ENCODE assay signal across 1 cellular context in genomic region chr3:172391592-172392302, GRCh38.
TF ChIP-seq lines count a peak whose summit lies in the region.

No MANE protein-coding gene starts in this region.

TF ChIP-seq in K562, 482 proteins besides CTCF, POLR2A, EP300 and RAD21 (continued from another document and continues in another):
- no peak for TF ChIP-seq IRF9 (tag; IDR thresholded peaks at IDR 0.05)
- no peak for TF ChIP-seq U2AF1 (optimal IDR thresholded peaks at IDR 0.05; ENCODE audit: low read depth, low read length)
- TF ChIP-seq ZNF830 (CRISPR knock-in tag; IDR thresholded peaks at IDR 0.05) = no peak
- TF ChIP-seq SETDB1 (IDR thresholded peaks at IDR 0.05; ENCODE audit: low read length) = no peak
- TF ChIP-seq ZBTB34 (CRISPR knock-in tag; IDR thresholded peaks at IDR 0.05) = no peak
- peak; percentile 72 for TF ChIP-seq NFE2 (IDR thresholded peaks at IDR 0.05; ENCODE audit: low read depth)
- TF ChIP-seq ZC3H4 (CRISPR knock-in tag; IDR thresholded peaks at IDR 0.05; ENCODE audit: borderline replicate concordance) = no peak
- TF ChIP-seq CXXC5 (CRISPR knock-in tag; IDR thresholded peaks at IDR 0.05) = no peak
- peak; percentile 10; the same call in 1 of the 2 replicates for TF ChIP-seq MAFF (IDR thresholded peaks at IDR 0.05; ENCODE audit: low read length)
- no peak for TF ChIP-seq ZBTB8A (IDR thresholded peaks at IDR 0.05; ENCODE audit: partially characterized antibody)
- TF ChIP-seq SMARCA4 (IDR thresholded peaks at IDR 0.05) = peak; percentile 75
- TF ChIP-seq STAG1 (CRISPR knock-in tag; IDR thresholded peaks at IDR 0.05; ENCODE audit: borderline replicate concordance) = no peak
- TF ChIP-seq PREB (CRISPR knock-in tag; IDR thresholded peaks at IDR 0.05) = no peak
- no peak for TF ChIP-seq ILF3 (IDR thresholded peaks at IDR 0.05; ENCODE audit: borderline replicate concordance)
- no peak for TF ChIP-seq ZNF512 (tag; IDR thresholded peaks at IDR 0.05)
- peak; percentile 78 for TF ChIP-seq MTA2 (IDR thresholded peaks at IDR 0.05; ENCODE audit: low read depth)
- no peak for TF ChIP-seq TCFL5 (CRISPR knock-in tag; conservative IDR thresholded peaks at IDR 0.05)
- no peak for TF ChIP-seq CHD4 (IDR thresholded peaks at IDR 0.05; ENCODE audit: insufficient read depth, insufficient replicate concordance, low read depth, low read length, poor library complexity, severe bottlenecking)
- peak; percentile 49 for TF ChIP-seq NFIC (IDR thresholded peaks at IDR 0.05)
- no peak for TF ChIP-seq PHTF2 (CRISPR knock-in tag; IDR thresholded peaks at IDR 0.05)
- TF ChIP-seq MYBL2 (IDR thresholded peaks at IDR 0.05; ENCODE audit: low read depth) = no peak
- no peak for TF ChIP-seq MYBL2 (CRISPR knock-in tag; IDR thresholded peaks at IDR 0.05; ENCODE audit: borderline replicate concordance)
- TF ChIP-seq NCOA1 (IDR thresholded peaks at IDR 0.05; ENCODE audit: low read depth) = peak; percentile 61; the same call in 1 of the 2 replicates
- no peak for TF ChIP-seq ZNF518B (CRISPR knock-in tag; IDR thresholded peaks at IDR 0.05)
- no peak for TF ChIP-seq HNRNPUL1 (IDR thresholded peaks at IDR 0.05; ENCODE audit: low read length)
- no peak for TF ChIP-seq ZNF3 (CRISPR knock-in tag; IDR thresholded peaks at IDR 0.05)
- no peak for TF ChIP-seq HNRNPLL (IDR thresholded peaks at IDR 0.05; ENCODE audit: low read depth, low read length, poor library complexity, severe bottlenecking)
- TF ChIP-seq ATF6 (CRISPR knock-in tag; IDR thresholded peaks at IDR 0.05) = no peak
- TF ChIP-seq ILK (tag; IDR thresholded peaks at IDR 0.05; ENCODE audit: borderline replicate concordance, low read depth) = no peak
- no peak for TF ChIP-seq TFAM (CRISPR knock-in tag; conservative IDR thresholded peaks at IDR 0.05)
- no peak for TF ChIP-seq ELF2 (CRISPR knock-in tag; IDR thresholded peaks at IDR 0.05)
- no peak for TF ChIP-seq ZBTB12 (CRISPR knock-in tag; IDR thresholded peaks at IDR 0.05)
- no peak for TF ChIP-seq SRSF3 (IDR thresholded peaks at IDR 0.05; ENCODE audit: insufficient read depth, low read length)
- no peak for TF ChIP-seq FOXK2 (conservative IDR thresholded peaks at IDR 0.05 in 1 of 2, IDR thresholded peaks at IDR 0.05 in 1 of 2; ENCODE audit: low read depth in 2 of 2)
- no peak for TF ChIP-seq ZNF444 (CRISPR knock-in tag; IDR thresholded peaks at IDR 0.05)
- no peak for TF ChIP-seq ZNF561 (CRISPR knock-in tag; conservative IDR thresholded peaks at IDR 0.05)
- no peak for TF ChIP-seq CREM (IDR thresholded peaks at IDR 0.05; ENCODE audit: low read depth)
- TF ChIP-seq MCM2 (IDR thresholded peaks at IDR 0.05; ENCODE audit: low read depth) = no peak
- no peak for TF ChIP-seq PRPF4 (IDR thresholded peaks at IDR 0.05; ENCODE audit: insufficient read depth, low read depth, low read length, poor library complexity, severe bottlenecking)
- TF ChIP-seq ZNF408 (CRISPR knock-in tag; IDR thresholded peaks at IDR 0.05; ENCODE audit: low read depth) = no peak
- no peak for TF ChIP-seq SRSF1 (IDR thresholded peaks at IDR 0.05; ENCODE audit: low read depth, low read length)
- TF ChIP-seq ZNF77 (CRISPR knock-in tag; IDR thresholded peaks at IDR 0.05) = no peak
- TF ChIP-seq ZNF592 (IDR thresholded peaks at IDR 0.05) = no peak
- no peak for TF ChIP-seq FOXA3 (CRISPR knock-in tag; conservative IDR thresholded peaks at IDR 0.05 in 1 of 2, IDR thresholded peaks at IDR 0.05 in 1 of 2)
- no peak for TF ChIP-seq BRD4 (IDR thresholded peaks at IDR 0.05)
- TF ChIP-seq ZNF224 (CRISPR knock-in tag; IDR thresholded peaks at IDR 0.05) = no peak
- TF ChIP-seq SMAD2 (IDR thresholded peaks at IDR 0.05; ENCODE audit: low read depth, low read length) = no peak
- peak; percentile 92 for TF ChIP-seq ARID1B (IDR thresholded peaks at IDR 0.05)
- no peak for TF ChIP-seq ESRRB (CRISPR knock-in tag; IDR thresholded peaks at IDR 0.05; ENCODE audit: borderline replicate concordance)
- no peak for TF ChIP-seq POLR2H (tag; IDR thresholded peaks at IDR 0.05; ENCODE audit: low read depth)
- TF ChIP-seq ZNF41 (CRISPR knock-in tag; conservative IDR thresholded peaks at IDR 0.05) = no peak
- TF ChIP-seq THAP12 (CRISPR knock-in tag; IDR thresholded peaks at IDR 0.05) = no peak
- TF ChIP-seq ATF7 (IDR thresholded peaks at IDR 0.05) = no peak
- no peak for TF ChIP-seq CSDE1 (IDR thresholded peaks at IDR 0.05)
- TF ChIP-seq ZNF436 (CRISPR knock-in tag; IDR thresholded peaks at IDR 0.05) = no peak
- no peak for TF ChIP-seq FOXJ2 (tag; IDR thresholded peaks at IDR 0.05)
